20 cellular contexts compared by ENCODE assay signal in genomic region chr4:5280845-5281244, GRCh38.
"Had no signal": no experiment of that assay in that cellular context is flagged by ENCODE, and none has a peak within 500 bp of the region (broad histone marks: within the 10 kb centered on the region; RNA-seq: fewer than 3 reads in every experiment).

No MANE protein-coding gene starts in this region.

- H3K9me3 Mint-ChIP-seq: activated naive CD8-positive, alpha-beta T cell treated with anti-CD3 and anti-CD28 coated beads for 36 hours; neural crest cell had no signal

- H3K27me3 ChIP-seq: body of pancreas, gastroesophageal sphincter, heart right ventricle, ovary, sigmoid colon, spleen, suprapubic skin had no signal

- H3K27ac ChIP-seq: body of pancreas, gastroesophageal sphincter, heart right ventricle, ovary, sigmoid colon, spleen, suprapubic skin had no signal

- H3K36me3 Mint-ChIP-seq: activated naive CD8-positive, alpha-beta T cell treated with anti-CD3 and anti-CD28 coated beads for 36 hours had no signal

- H3K4me3 ChIP-seq: body of pancreas, gastroesophageal sphincter, heart right ventricle, ovary, sigmoid colon, spleen, suprapubic skin had no signal

- H3K9me3 ChIP-seq: body of pancreas, gastroesophageal sphincter, heart right ventricle, ovary, sigmoid colon, suprapubic skin had no signal

- H3K4me3 Mint-ChIP-seq: activated naive CD8-positive, alpha-beta T cell treated with anti-CD3 and anti-CD28 coated beads for 36 hours; neural crest cell; T-helper 2 cell treated with Interferon-gamma antibody and Interleukin-4, amounts not matched to agents 5 μg/mL and 100 μg/mL, for 36 hours had no signal

- ATAC-seq: body of pancreas, gastroesophageal sphincter, heart right ventricle, left colon had no signal

- DNase-seq: activated CD4-positive, CD25-positive, alpha-beta regulatory T cell; activated effector memory CD4-positive, alpha-beta T cell treated with Interleukin-2 at 50 U/mL for 16 hours; activated naive CD8-positive, alpha-beta T cell treated with anti-CD3 and anti-CD28 coated beads for 36 hours; amygdala; body of pancreas; caudate nucleus; heart right ventricle; left colon; ovary; sigmoid colon; spleen; stimulated activated naive CD4-positive, alpha-beta T cell treated with Interleukin-2 at 50 U/mL for 16 hours; SW 1271; trophoblast cell had no signal

- H3K4me1 ChIP-seq: body of pancreas, gastroesophageal sphincter, heart right ventricle, sigmoid colon, spleen, suprapubic skin had no signal

- H3K27ac Mint-ChIP-seq: activated naive CD8-positive, alpha-beta T cell treated with anti-CD3 and anti-CD28 coated beads for 36 hours; T-helper 2 cell treated with Interferon-gamma antibody and Interleukin-4, amounts not matched to agents 5 μg/mL and 100 μg/mL, for 36 hours had no signal

- H3K27me3 Mint-ChIP-seq: activated naive CD8-positive, alpha-beta T cell treated with anti-CD3 and anti-CD28 coated beads for 36 hours had no signal

- H3K36me3 ChIP-seq: gastroesophageal sphincter, heart right ventricle, ovary, sigmoid colon, spleen, suprapubic skin had no signal

- FAIRE-seq: colon, endometrium had no signal

- H3K4me1 Mint-ChIP-seq: activated naive CD8-positive, alpha-beta T cell treated with anti-CD3 and anti-CD28 coated beads for 36 hours had no signal
